ENCODE assay signal across 12 cellular contexts in genomic region chr2:214550774-214551173, GRCh38.
"Had no signal": no experiment of that assay in that cellular context is flagged by ENCODE, and none has a peak within 500 bp of the region (broad histone marks: within the 10 kb centered on the region; RNA-seq: fewer than 3 reads in every experiment).

No MANE protein-coding gene starts in this region.

- DNase-seq: activated CD4-positive, alpha-beta memory T cell treated with anti-CD3 and anti-CD28 coated beads for 36 hours; activated CD4-positive, alpha-beta T cell treated with anti-CD3 and anti-CD28 coated beads for 1 hour; activated effector memory CD4-positive, alpha-beta T cell treated with anti-CD3 and anti-CD28 coated beads, Interleukin-2, amount 50 U/mL, for 16 hours; activated T-cell treated with anti-CD3 and anti-CD28 coated beads, Interleukin-2, amount 50 U/mL, for 4 hours; brain microvascular endothelial cell; effector memory CD8-positive, alpha-beta T cell; hippocampal formation; kidney glomerular epithelial cell; ovary; stimulated activated CD4-positive, alpha-beta T cell treated with anti-CD3 and anti-CD28 coated beads, Interleukin-2, amount 100 ng/mL, for 48 hours had no signal

- H3K27ac ChIP-seq: brain microvascular endothelial cell, epithelial cell of prostate, gastroesophageal sphincter, ovary had no signal

- ATAC-seq: activated T-cell treated with anti-CD3 and anti-CD28 coated beads, Interleukin-2, amount 50 U/mL, for 4 hours; effector memory CD8-positive, alpha-beta T cell; gastroesophageal sphincter had no signal

- H3K4me3 ChIP-seq: gastroesophageal sphincter, ovary had no signal

- H3K27me3 ChIP-seq: brain microvascular endothelial cell, gastroesophageal sphincter, ovary had no signal

- H3K9me3 ChIP-seq: gastroesophageal sphincter, ovary had no signal

- H3K36me3 ChIP-seq: brain microvascular endothelial cell, gastroesophageal sphincter, ovary had no signal
